Comparison of ENCODE assay signal across 21 cellular contexts in the genomic region with DNA sequence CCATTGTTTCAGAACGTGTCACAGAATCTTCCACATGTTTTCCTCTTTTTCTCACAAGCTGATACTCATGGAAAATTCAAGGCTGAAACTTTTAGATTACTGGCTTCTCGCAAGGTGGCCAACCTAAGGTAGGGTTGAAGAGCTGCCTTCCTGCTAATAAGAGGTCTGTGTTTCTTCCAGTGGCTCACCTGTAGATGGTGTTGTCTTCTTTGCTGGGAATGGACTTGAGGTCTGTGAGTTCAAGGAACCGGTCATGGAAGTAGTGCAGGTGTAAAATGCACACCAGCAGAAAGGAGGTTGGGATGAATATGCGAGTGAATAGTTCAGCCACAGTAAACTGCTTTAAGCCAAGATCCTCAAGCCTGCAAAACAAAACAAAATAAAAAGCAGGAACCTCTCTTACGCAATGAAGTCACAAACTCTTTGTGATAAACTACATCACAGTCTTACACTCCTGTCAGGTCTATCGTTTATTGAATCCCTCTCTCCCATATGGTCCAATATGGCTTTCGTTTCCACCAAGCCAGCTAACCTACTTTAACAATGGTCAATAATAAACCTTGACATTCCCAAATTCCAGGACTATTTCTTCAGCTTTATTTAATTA.
"Had no signal": no experiment of that assay in that cellular context is flagged by ENCODE, and none has a peak within 500 bp of the region (broad histone marks: within the 10 kb centered on the region; RNA-seq: fewer than 3 reads in every experiment).

No MANE protein-coding gene starts in this region.

- H3K9me3 ChIP-seq: body of pancreas, pancreas, transverse colon, vagina had no signal

- H3K4me1 ChIP-seq: body of pancreas, pancreas, transverse colon, vagina had no signal

- FAIRE-seq: pancreas, TTC549 had no signal

- DNase-seq: activated B cell treated with CpG ODN at 0.5 μM for 24 hours; activated CD4-positive, alpha-beta T cell treated with anti-CD3 and anti-CD28 coated beads, Interleukin-2, amount 10 ng/mL, durations not matched to agents 24 days and 14 days; activated CD8-positive, alpha-beta memory T cell treated with anti-CD3 and anti-CD28 coated beads, Interleukin-2, amount 50 U/mL, for 48 hours; activated gamma-delta T cell; activated T-cell treated with anti-CD3 and anti-CD28 coated beads, Interleukin-2, amount 50 U/mL, for 72 hours; amniotic stem cell; body of pancreas; caudate nucleus; effector memory CD4-positive, alpha-beta T cell; kidney glomerular epithelial cell; left ventricle myocardium superior; naive thymus-derived CD8-positive, alpha-beta T cell; pancreas; stimulated activated CD4-positive, alpha-beta T cell treated with anti-CD3 and anti-CD28 coated beads, Interleukin-12 subunit alpha, Interleukin-12 subunit beta, amount 100 ng/mL, for 4 hours; stimulated activated CD4-positive, alpha-beta T cell treated with anti-CD3 and anti-CD28 coated beads, Interleukin-2, amount 100 ng/mL, for 24 hours; transverse colon had no signal

- H3K4me3 ChIP-seq: body of pancreas, pancreas, transverse colon, vagina had no signal

- H3K27ac Mint-ChIP-seq: activated B cell treated with CpG ODN at 0.5 μM for 24 hours; activated CD4-positive, alpha-beta T cell treated with anti-CD3 and anti-CD28 coated beads, Interleukin-2, amount 10 ng/mL, durations not matched to agents 24 days and 14 days; activated naive CD8-positive, alpha-beta T cell; activated T-cell treated with anti-CD3 and anti-CD28 coated beads, Interleukin-2, amount 50 U/mL, for 72 hours; memory B cell; stimulated activated memory B cell treated with anti-CD40 and anti-IgM and Interleukin-4, amounts not matched to agents 10 μg/mL and 1 μg/mL and 100 μg/mL, for 72 hours had no signal

- ATAC-seq: activated T-cell treated with anti-CD3 and anti-CD28 coated beads, Interleukin-2, amount 50 U/mL, for 72 hours; body of pancreas; left ventricle myocardium superior; naive thymus-derived CD8-positive, alpha-beta T cell; pancreas; stimulated activated memory B cell treated with anti-CD40 and anti-IgM and Interleukin-4, amounts not matched to agents 10 μg/mL and 1 μg/mL and 100 μg/mL, for 72 hours had no signal

- H3K36me3 ChIP-seq: pancreas, transverse colon, vagina had no signal

- H3K4me1 Mint-ChIP-seq: activated B cell treated with CpG ODN at 0.5 μM for 24 hours; stimulated activated memory B cell treated with anti-CD40 and anti-IgM and Interleukin-4, amounts not matched to agents 10 μg/mL and 1 μg/mL and 100 μg/mL, for 72 hours had no signal

- H3K9me3 Mint-ChIP-seq: activated B cell treated with CpG ODN at 0.5 μM for 24 hours; activated CD4-positive, alpha-beta T cell treated with anti-CD3 and anti-CD28 coated beads, Interleukin-2, amount 10 ng/mL, durations not matched to agents 24 days and 14 days; activated T-cell treated with anti-CD3 and anti-CD28 coated beads, Interleukin-2, amount 50 U/mL, for 72 hours; naive thymus-derived CD8-positive, alpha-beta T cell had no signal

- H3K27ac ChIP-seq: body of pancreas, pancreas, transverse colon, vagina had no signal

- H3K27me3 ChIP-seq: body of pancreas, pancreas, transverse colon, vagina had no signal

- H3K4me3 Mint-ChIP-seq: activated B cell treated with CpG ODN at 0.5 μM for 24 hours; activated CD4-positive, alpha-beta T cell treated with anti-CD3 and anti-CD28 coated beads, Interleukin-2, amount 10 ng/mL, durations not matched to agents 24 days and 14 days; activated naive CD8-positive, alpha-beta T cell; activated T-cell treated with anti-CD3 and anti-CD28 coated beads, Interleukin-2, amount 50 U/mL, for 72 hours; memory B cell; naive thymus-derived CD8-positive, alpha-beta T cell; stimulated activated memory B cell treated with anti-CD40 and anti-IgM and Interleukin-4, amounts not matched to agents 10 μg/mL and 1 μg/mL and 100 μg/mL, for 72 hours had no signal

- H3K36me3 Mint-ChIP-seq: activated naive CD8-positive, alpha-beta T cell; memory B cell; naive thymus-derived CD8-positive, alpha-beta T cell; stimulated activated memory B cell treated with anti-CD40 and anti-IgM and Interleukin-4, amounts not matched to agents 10 μg/mL and 1 μg/mL and 100 μg/mL, for 72 hours had no signal
